8 cellular contexts compared by ENCODE assay signal in genomic region chr19:16778796-16779411, GRCh38. TPM values are rescaled to one million over a fixed set of nuclear protein-coding genes. Genes with fewer than 3 reads are reported as not detected.
DNase-seq lines count a peak whose midpoint lies in the region; ATAC-seq, FAIRE-seq and TF ChIP-seq lines count a peak whose summit lies in the region.

No MANE protein-coding gene starts in this region.

- no peak overlapping the region for H3K27ac ChIP-seq in SK-N-MC
- H3K27ac ChIP-seq in ascending aorta, result no peak overlapping the region

- no peak overlapping the region for H3K27ac Mint-ChIP-seq in immature natural killer cell

- H3K36me3 ChIP-seq in SK-N-MC (ENCODE audit: insufficient read depth, low read length) (no peaks in the 10 kb centered on the region), ascending aorta (no peaks in the 10 kb centered on the region)

- H3K27me3 ChIP-seq in ascending aorta, result no peaks in the 10 kb centered on the region

- H3K4me3 ChIP-seq in SK-N-MC (no peak overlapping the region), ascending aorta (no peak overlapping the region)

- H3K4me1 ChIP-seq in ascending aorta, result no peaks in the 10 kb centered on the region

- H3K4me1 Mint-ChIP-seq in immature natural killer cell, result no peaks in the 10 kb centered on the region

- H3K27me3 Mint-ChIP-seq in immature natural killer cell (ENCODE audit: low read depth in 3 of 3), result peaks cover 2 to 9% (median 5%) of the 10 kb centered on the region in 3 donors

- intact Hi-C loops in ascending aorta (cut with DNase I), result no loop called here

- H3K9me3 ChIP-seq in SK-N-MC (ENCODE audit: low read depth, low read length), result no peaks in the 10 kb centered on the region
- no peaks in the 10 kb centered on the region for H3K9me3 ChIP-seq in ascending aorta

- peak; percentile 84 for FAIRE-seq in HTR-8/SVneo (lab: Jason Lieb, UNC)

- no peak overlapping the region for H3K4me3 Mint-ChIP-seq in immature natural killer cell

- no peaks in the 10 kb centered on the region for H3K36me3 Mint-ChIP-seq in immature natural killer cell

- ATAC-seq in HG02938 (IDR thresholded peaks at IDR 0.05; ENCODE audit: unreplicated experiment), result no peak

- H3K9me3 Mint-ChIP-seq in immature natural killer cell, result no peaks in the 10 kb centered on the region

- TF ChIP-seq CTCF in ascending aorta (IDR thresholded peaks at IDR 0.05), result no peak

- H3K9ac ChIP-seq in SK-N-MC (ENCODE audit: insufficient read length), result no peak overlapping the region

- DNase-seq in DMS53 treated with DMSO at 0.1 percent for 48 hours (lab: John Stamatoyannopoulos, UW; ENCODE audit: unreplicated experiment) (peak; percentile 15), HTR-8/SVneo (ENCODE audit: insufficient read length, low spot score) (peak; percentile 78), SK-N-MC (ENCODE audit: low read depth, low spot score) (peak; percentile 22), amniotic epithelial cell (ENCODE audit: low read depth) (peak; percentile 47), immature natural killer cell (peak; percentile 38 to 43 (median 40)), ascending aorta (ENCODE audit: low spot score in 2 of 2) (no peak)
- peak; percentile 7 to 42 (median 8) for DNase-seq in stimulated activated CD4-positive, alpha-beta T cell treated with anti-CD3 and anti-CD28 coated beads, TNF-alpha, amount 100 ng/mL, for 24 hours (ENCODE audit: low read depth in 3 of 3)

RNA-seq across cellular contexts. Expression of gene SIN3B, which starts 50.3 kb away (rescaled TPM):
- polyA plus RNA-seq in immature natural killer cell, result 1 to 10 TPM; 1.8 to 7.9 (median 2.3) TPM
- total RNA-seq in ascending aorta, result 72.3 TPM

RNA-seq across cellular contexts. Expression of gene NWD1, which starts 59.3 kb away (rescaled TPM):
- polyA plus RNA-seq in immature natural killer cell, result not detected
- total RNA-seq in ascending aorta, result not detected

Comparison
In these comparisons a context has a peak if more than half of its experiments do, and no peak if none do; other contexts are left out.
1. DNase-seq: peak in DMS53 treated with DMSO at 0.1 percent for 48 hours (single experiment), HTR-8/SVneo (single experiment), SK-N-MC (single experiment), amniotic epithelial cell (single experiment), immature natural killer cell (3 of 3) and stimulated activated CD4-positive, alpha-beta T cell treated with anti-CD3 and anti-CD28 coated beads, TNF-alpha, amount 100 ng/mL, for 24 hours (3 of 3); none in ascending aorta (0 of 2).